ENCODE assay signal across 9 cellular contexts in the genomic region with DNA sequence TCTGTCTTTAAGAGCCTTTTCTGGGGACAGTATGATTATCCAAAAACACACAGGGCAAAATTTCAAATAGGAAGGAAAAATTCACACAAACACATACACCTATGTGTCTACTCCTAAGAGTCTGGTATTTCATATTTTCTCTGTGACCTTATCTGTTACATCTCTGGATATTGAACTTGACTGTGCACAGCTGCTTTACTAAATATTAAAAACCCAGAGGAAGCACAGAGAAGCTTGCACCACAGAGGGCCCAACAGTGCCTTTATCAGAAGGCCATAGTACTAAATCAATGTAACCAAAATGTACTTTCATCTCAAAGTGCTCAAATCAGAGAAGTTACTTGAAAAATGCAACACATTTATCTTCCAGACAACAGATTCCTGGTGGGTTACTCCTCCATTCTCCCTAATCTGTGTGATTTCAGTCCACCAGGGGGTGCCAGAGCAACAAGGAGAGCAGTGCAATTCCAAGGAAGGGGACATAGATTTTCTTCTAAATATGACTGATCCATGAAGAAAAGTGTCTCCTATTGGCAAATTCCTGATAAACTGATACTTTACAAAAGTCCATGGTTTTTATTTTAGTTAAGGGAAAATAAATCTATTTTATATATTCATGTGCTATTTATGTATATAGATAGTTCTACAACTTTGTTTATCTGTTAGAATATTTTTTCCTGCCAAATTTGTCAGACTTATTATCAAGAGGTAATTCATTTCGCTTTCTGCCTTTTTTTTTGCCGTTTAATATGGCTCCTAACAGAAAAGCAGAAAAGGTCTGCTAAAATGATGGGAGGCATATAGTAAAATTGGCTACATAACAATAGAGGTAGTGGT.
DNase-seq lines count a peak whose midpoint lies in the region; ATAC-seq and TF ChIP-seq lines count a peak whose summit lies in the region.
"Had no signal": no experiment of that assay in that cellular context is flagged by ENCODE, and none has a peak within 500 bp of the region (broad histone marks: within the 10 kb centered on the region; RNA-seq: fewer than 3 reads in every experiment).

No MANE protein-coding gene starts in this region.

- 65% methylated on average over 2 of the region's 2 CpGs for WGBS in mesenchymal stem cell
- WGBS in upper lobe of left lung, 2 donors = 50 to 56% methylated on average over 2 of the region's 2 CpGs

- peak in 1 of 2 donors; percentile 78 for ATAC-seq in upper lobe of left lung (ENCODE audit: low FRiP score in 2 of 2)

- H2BK12ac ChIP-seq in mesenchymal stem cell (ENCODE audit: low read length in 2 of 2) = no peak overlapping the region

- H3K27me3 Mint-ChIP-seq in endothelial cell (ENCODE audit: unreplicated experiment) = no peaks in the 10 kb centered on the region
- H3K27me3 Mint-ChIP-seq: activated naive CD8-positive, alpha-beta T cell had no signal

- peaks cover 4% of the 10 kb centered on the region for H3K4me1 ChIP-seq in mesenchymal stem cell (ENCODE audit: control insufficient read depth, insufficient read depth, low read depth, low read length)
- H3K4me1 ChIP-seq in upper lobe of left lung = no peaks in the 10 kb centered on the region

- TF ChIP-seq CTCF in endothelial cell (IDR thresholded peaks at IDR 0.05; ENCODE audit: unreplicated experiment) (peak; percentile 83), upper lobe of left lung (IDR thresholded peaks at IDR 0.05) (peak in 5 of 6 experiments; percentile 29 to 55 (median 49))

- H3K36me3 ChIP-seq in mesenchymal stem cell (ENCODE audit: control insufficient read depth in 1 of 2, insufficient read depth in 2 of 2, low read depth in 1 of 2, low read length in 2 of 2) = no peaks in the 10 kb centered on the region
- no peaks in the 10 kb centered on the region for H3K36me3 ChIP-seq in upper lobe of left lung

- H3K36me3 Mint-ChIP-seq in endothelial cell (ENCODE audit: low read depth, unreplicated experiment) = no peaks in the 10 kb centered on the region
- H3K36me3 Mint-ChIP-seq: activated naive CD8-positive, alpha-beta T cell had no signal

- DNase-seq in NCI-H2081 (lab: John Stamatoyannopoulos, UW) (peak; percentile 57 to 65), NCI-H2081 treated with DMSO at 0.1 percent for 48 hours (lab: John Stamatoyannopoulos, UW) (no peak), M059J (ENCODE audit: low read depth) (peak; percentile 51), RPMI7951 (ENCODE audit: low read depth) (peak; percentile 49), endothelial cell (ENCODE audit: low spot score) (peak; percentile 85), mesenchymal stem cell (peak; percentile 73), upper lobe of left lung (no peak)
- no peak for DNase-seq in effector CD8-positive, alpha-beta T cell (lab: John Stamatoyannopoulos, UW)

- no peak overlapping the region for H2BK120ac ChIP-seq in mesenchymal stem cell (ENCODE audit: low read depth, low read length)

- no peaks in the 10 kb centered on the region for H3K9me3 Mint-ChIP-seq in endothelial cell (ENCODE audit: unreplicated experiment)

- H3K4me3 ChIP-seq in mesenchymal stem cell (ENCODE audit: insufficient read depth in 1 of 2, low read depth in 1 of 2, low read length in 2 of 2) (no peak overlapping the region), upper lobe of left lung (no peak overlapping the region)

- H2BK5ac ChIP-seq in mesenchymal stem cell (ENCODE audit: low read depth, low read length, poor library complexity, severe bottlenecking) = no peak overlapping the region

- H3K9me3 ChIP-seq in mesenchymal stem cell (ENCODE audit: control insufficient read depth, low read length) (no peaks in the 10 kb centered on the region), upper lobe of left lung (no peaks in the 10 kb centered on the region)

- TF ChIP-seq POLR2A in upper lobe of left lung (IDR thresholded peaks at IDR 0.05) = no peak

- H3K79me1 ChIP-seq in mesenchymal stem cell (replicated peaks; ENCODE audit: low read length, poor library complexity, severe bottlenecking) = no peaks in the 10 kb centered on the region

- H3K27ac Mint-ChIP-seq in endothelial cell (ENCODE audit: unreplicated experiment) = no peak overlapping the region
- H3K27ac Mint-ChIP-seq: activated naive CD8-positive, alpha-beta T cell had no signal

- H2AFZ ChIP-seq in mesenchymal stem cell (ENCODE audit: low read depth, low read length) = no peak overlapping the region

- H3K27me3 ChIP-seq in mesenchymal stem cell (ENCODE audit: control insufficient read depth in 1 of 2, insufficient read depth in 1 of 2, low read length in 2 of 2) = no peaks in the 10 kb centered on the region
- H3K27me3 ChIP-seq in upper lobe of left lung = no peaks in the 10 kb centered on the region

- H2BK15ac ChIP-seq in mesenchymal stem cell (ENCODE audit: low read depth, poor library complexity, severe bottlenecking) = no peak overlapping the region

- H3K9ac ChIP-seq in mesenchymal stem cell (ENCODE audit: low read length) = peak overlapping the region; percentile 80

- H3K4me1 Mint-ChIP-seq in endothelial cell (ENCODE audit: unreplicated experiment) = no peaks in the 10 kb centered on the region

- H3K27ac ChIP-seq in mesenchymal stem cell (ENCODE audit: low read length, poor library complexity, severe bottlenecking) (no peak overlapping the region), upper lobe of left lung (no peak overlapping the region)

- no peak overlapping the region for H3K4me3 Mint-ChIP-seq in endothelial cell (ENCODE audit: unreplicated experiment)
- H3K4me3 Mint-ChIP-seq: activated naive CD8-positive, alpha-beta T cell had no signal

- H3K14ac ChIP-seq in mesenchymal stem cell (ENCODE audit: low read length in 2 of 2) = no peak overlapping the region

- TF ChIP-seq EP300 in upper lobe of left lung (IDR thresholded peaks at IDR 0.05) = no peak

- H2AK5ac ChIP-seq in mesenchymal stem cell (ENCODE audit: low read length, severe bottlenecking) = no peak overlapping the region

- no peak overlapping the region for H4K91ac ChIP-seq in mesenchymal stem cell (ENCODE audit: low read length)

- no peak overlapping the region for H4K8ac ChIP-seq in mesenchymal stem cell (ENCODE audit: low read length)

- H3K18ac ChIP-seq in mesenchymal stem cell (ENCODE audit: low read depth in 1 of 2, low read length in 2 of 2) = no peak overlapping the region

- no peak overlapping the region for H3K23ac ChIP-seq in mesenchymal stem cell (ENCODE audit: low read length in 2 of 2)

- H3K4me2 ChIP-seq in mesenchymal stem cell (ENCODE audit: low read length, poor library complexity, severe bottlenecking) = no peak overlapping the region

- no peak overlapping the region for H3K4ac ChIP-seq in mesenchymal stem cell (ENCODE audit: low read depth in 1 of 2, low read length in 2 of 2)

Comparison
In these comparisons a context has a peak if more than half of its experiments do, and no peak if none do; other contexts are left out.
1. DNase-seq: peak in NCI-H2081 (2 of 2), M059J (single experiment), RPMI7951 (single experiment), endothelial cell (single experiment) and mesenchymal stem cell (single experiment); none in NCI-H2081 treated with DMSO at 0.1 percent for 48 hours (single experiment), upper lobe of left lung (0 of 2) and effector CD8-positive, alpha-beta T cell (single experiment).